13 cellular contexts compared by ENCODE assay signal in genomic region chr12:63387736-63388135, GRCh38.
DNase-seq lines count a peak whose midpoint lies in the region; ATAC-seq and TF ChIP-seq lines count a peak whose summit lies in the region.
"Had no signal": no experiment of that assay in that cellular context is flagged by ENCODE, and none has a peak within 500 bp of the region (broad histone marks: within the 10 kb centered on the region; RNA-seq: fewer than 3 reads in every experiment).

No MANE protein-coding gene starts in this region.

- no peak overlapping the region for H2AFZ ChIP-seq in MM.1S (ENCODE audit: low read length)
- H2AFZ ChIP-seq: GM23248 had no signal

- H3K4me3 ChIP-seq in left lung (no peak overlapping the region), upper lobe of right lung (no peak overlapping the region), MM.1S (ENCODE audit: low read length) (no peak overlapping the region)
- H3K4me3 ChIP-seq: GM12878, GM23248 had no signal

- intact Hi-C loops in left lung (cut with DNase I) (no loop called here), upper lobe of right lung (cut with DNase I) (no loop called here)

- no peaks in the 10 kb centered on the region for H3K79me2 ChIP-seq in MM.1S (ENCODE audit: low read length)

- no peaks in the 10 kb centered on the region for H3K4me1 ChIP-seq in left lung
- H3K4me1 ChIP-seq in upper lobe of right lung, result no peaks in the 10 kb centered on the region
- no peaks in the 10 kb centered on the region for H3K4me1 ChIP-seq in MM.1S (ENCODE audit: low read length)

- H3K4me2 ChIP-seq in MM.1S (ENCODE audit: low read depth, low read length), result no peak overlapping the region

- H3K27ac ChIP-seq in VCaP, result peak overlapping the region; percentile 16; the same call in 1 of the 2 replicates
- H3K27ac ChIP-seq in left lung, result no peak overlapping the region
- no peak overlapping the region for H3K27ac ChIP-seq in upper lobe of right lung
- no peak overlapping the region for H3K27ac ChIP-seq in MM.1S (ENCODE audit: low read length)
- H3K27ac ChIP-seq: GM23248 had no signal

- no peak overlapping the region for H3K9ac ChIP-seq in MM.1S (ENCODE audit: low read length)
- H3K9ac ChIP-seq: GM23248 had no signal

- H3K36me3 ChIP-seq in left lung, result no peaks in the 10 kb centered on the region
- H3K36me3 ChIP-seq in upper lobe of right lung, result no peaks in the 10 kb centered on the region
- H3K36me3 ChIP-seq in MM.1S (replicated peaks; ENCODE audit: insufficient read depth, low read length), result no peaks in the 10 kb centered on the region

- ATAC-seq in left lung, result peak; percentile 17
- ATAC-seq in upper lobe of right lung, result peak; percentile 43
- ATAC-seq: CD8-positive, alpha-beta T cell; GM12878; HepG2 had no signal

- no peaks in the 10 kb centered on the region for H4K20me1 ChIP-seq in MM.1S (ENCODE audit: insufficient read depth, low read length)

- DNase-seq in HT-29 (ENCODE audit: low spot score), result peak; percentile 77
- DNase-seq in left lung, result no peak
- DNase-seq in upper lobe of right lung, result no peak
- no peak for DNase-seq in MM.1S
- DNase-seq in HK-2 (ENCODE audit: unreplicated experiment), result no peak
- DNase-seq in NCI-H69 (lab: John Stamatoyannopoulos, UW), result no peak
- DNase-seq: CD8-positive, alpha-beta T cell; COR-L47; GM23248; H9 had no signal

- no peaks in the 10 kb centered on the region for H3K9me2 ChIP-seq in MM.1S (replicated peaks; ENCODE audit: insufficient read depth, low read length)

- TF ChIP-seq CTCF in VCaP (conservative IDR thresholded peaks at IDR 0.05), result no peak
- TF ChIP-seq CTCF in left lung (IDR thresholded peaks at IDR 0.05), result no peak
- no peak for TF ChIP-seq CTCF in upper lobe of right lung (IDR thresholded peaks at IDR 0.05)
- TF ChIP-seq CTCF in MM.1S (IDR thresholded peaks at IDR 0.05; ENCODE audit: low read length), result no peak

- H3K27me3 ChIP-seq in left lung (peaks cover 0 to 43% of the 10 kb centered on the region in 2 donors), upper lobe of right lung (peaks cover 7% of the 10 kb centered on the region), MM.1S (replicated peaks; ENCODE audit: insufficient read depth, low read length) (no peaks in the 10 kb centered on the region)

- no peaks in the 10 kb centered on the region for H3F3A ChIP-seq in MM.1S (ENCODE audit: insufficient read depth, low read length)

- H3K9me3 ChIP-seq in left lung, result no peaks in the 10 kb centered on the region
- no peaks in the 10 kb centered on the region for H3K9me3 ChIP-seq in upper lobe of right lung
- no peaks in the 10 kb centered on the region for H3K9me3 ChIP-seq in MM.1S (replicated peaks; ENCODE audit: insufficient read depth, low read length)
